ENCODE assay signal across 7 cellular contexts in genomic region chr22:41976070-41976901, GRCh38.
DNase-seq lines count a peak whose midpoint lies in the region; ATAC-seq and TF ChIP-seq lines count a peak whose summit lies in the region.

No MANE protein-coding gene starts in this region.

- H3K4me3 ChIP-seq in GM12875 (ENCODE audit: low read depth, low read length) = peak overlapping the region; percentile 41

- intact Hi-C loops in posterior cingulate gyrus (cut with DNase I) = loop anchor here (2.0 kb wide), 1 partner anchor 115 kb away; the partner anchor contains the start of gene NDUFA6

- ATAC-seq in GM19455 (IDR thresholded peaks at IDR 0.05; ENCODE audit: unreplicated experiment) = no peak

- TF ChIP-seq CTCF in GM12875 (IDR thresholded peaks at IDR 0.05; ENCODE audit: borderline replicate concordance, insufficient read depth, low read depth, low read length) = no peak

- peak; percentile 63 for DNase-seq in NCI-H748 (lab: John Stamatoyannopoulos, UW; ENCODE audit: unreplicated experiment)
- peak; percentile 31 for DNase-seq in activated T-helper 9 cell treated with anti-CD3 and anti-CD28 coated beads, Interleukin-2, amount 50 U/mL, for 16 hours (ENCODE audit: low read depth)
- DNase-seq in germinal center (ENCODE audit: low spot score) = peak; percentile 76
- DNase-seq in posterior cingulate gyrus = peak in 9 of 10 donors; percentile 55 to 95 (median 68)
- DNase-seq in kidney glomerular epithelial cell (lab: John Stamatoyannopoulos, UW) = no peak
